ENCODE assay signal across 12 cellular contexts in genomic region chr3:112409061-112409460, GRCh38.
"Had no signal": no experiment of that assay in that cellular context is flagged by ENCODE, and none has a peak within 500 bp of the region (broad histone marks: within the 10 kb centered on the region; RNA-seq: fewer than 3 reads in every experiment).

No MANE protein-coding gene starts in this region.

- H3K27me3 ChIP-seq: adrenal gland, tibial artery had no signal

- H3K9ac ChIP-seq: parathyroid adenoma had no signal

- DNase-seq: activated CD4-positive, alpha-beta T cell treated with anti-CD3 and anti-CD28 coated beads for 48 hours; activated naive CD4-positive, alpha-beta T cell treated with anti-CD3 and anti-CD28 coated beads, Interleukin-2, amount 10 ng/mL, durations not matched to agents 7 days and 5 days; activated T-cell treated with anti-CD3 and anti-CD28 coated beads for 4 hours; adrenal gland; caudate nucleus; hypothalamus; tibial artery had no signal

- H3K4me3 ChIP-seq: adrenal gland, skin epidermis, tibial artery had no signal

- H2AFZ ChIP-seq: parathyroid adenoma had no signal

- H3K79me2 ChIP-seq: parathyroid adenoma had no signal

- ATAC-seq: activated T-helper 17 cell treated with anti-CD3 and anti-CD28 coated beads, Interleukin-2, amount 50 U/mL, for 72 hours; left lobe of liver; stimulated activated effector memory CD8-positive, alpha-beta T cell treated with anti-CD3 and anti-CD28 coated beads, Interleukin-12 subunit alpha, Interleukin-12 subunit beta, amount 100 ng/mL, for 72 hours had no signal

- H3K27ac ChIP-seq: adrenal gland, parathyroid adenoma had no signal

- H3K36me3 ChIP-seq: adrenal gland, tibial artery had no signal

- H3K4me1 ChIP-seq: adrenal gland, parathyroid adenoma had no signal

- H3K9me3 ChIP-seq: adrenal gland, tibial artery had no signal
